8 cellular contexts compared by ENCODE assay signal in the genomic region with DNA sequence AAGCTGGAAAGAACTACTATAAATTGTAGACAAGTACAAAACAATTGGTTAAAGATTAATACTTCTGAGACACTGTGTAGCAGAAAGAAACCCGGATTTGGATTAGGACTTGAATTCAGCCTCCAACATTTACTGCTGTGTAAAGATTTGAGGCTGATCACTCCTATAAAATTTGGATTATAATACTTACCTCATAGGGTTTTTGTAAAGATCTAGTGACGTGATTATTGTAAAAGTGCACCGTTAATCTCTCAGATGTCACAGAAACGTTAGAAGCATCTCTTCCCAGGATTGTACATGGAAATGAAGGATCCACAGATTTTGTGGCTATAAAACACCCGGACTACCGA. TPM values are rescaled to one million over a fixed set of nuclear protein-coding genes. Genes with fewer than 3 reads are reported as not detected.
A peak's percentile ranks its signal among the peaks of the same experiment; 100 is the strongest.
DNase-seq lines count a peak whose midpoint lies in the region; FAIRE-seq and TF ChIP-seq lines count a peak whose summit lies in the region.

No MANE protein-coding gene starts in this region.

- no peaks in the 10 kb centered on the region for H3K27me3 ChIP-seq in muscle layer of colon (ENCODE audit: control insufficient read depth in 1 of 2, insufficient read depth in 2 of 2, low read length in 2 of 2)

- H3K36me3 ChIP-seq in muscle layer of colon (ENCODE audit: insufficient read depth, low read length), result no peaks in the 10 kb centered on the region

- TF ChIP-seq CTCF in C4-2B (conservative IDR thresholded peaks at IDR 0.05) (no peak), HFF-Myc (IDR thresholded peaks at IDR 0.05; ENCODE audit: low read depth, low read length, missing control alignments) (no peak)

- no peaks in the 10 kb centered on the region for H3K9me3 Mint-ChIP-seq in activated T-helper 2 cell treated with anti-CD3 and anti-CD28 coated beads, Interferon-gamma antibody, Interleukin-2, Interleukin-4, amounts not matched to agents 10 μg/mL and 5 μg/mL and 100 μg/mL, durations not matched to agents 14 hours and 24 hours and 36 hours

- H3K27ac ChIP-seq in C4-2B, result peak overlapping the region; percentile 88
- no peak overlapping the region for H3K27ac ChIP-seq in muscle layer of colon (ENCODE audit: low read depth, low read length)

- peaks cover 29% of the 10 kb centered on the region for H3K36me3 Mint-ChIP-seq in activated T-helper 2 cell treated with anti-CD3 and anti-CD28 coated beads, Interferon-gamma antibody, Interleukin-2, Interleukin-4, amounts not matched to agents 10 μg/mL and 5 μg/mL and 100 μg/mL, durations not matched to agents 14 hours and 24 hours and 36 hours (ENCODE audit: low read depth)

- FAIRE-seq in GM12892 (lab: Jason Lieb, UNC), result no peak

- peak overlapping the region; percentile 97 for H3K4me3 ChIP-seq in HFF-Myc (replicated peaks; ENCODE audit: low read depth, low read length)
- H3K4me3 ChIP-seq in muscle layer of colon (ENCODE audit: low read depth in 1 of 2, low read length in 2 of 2), result peak overlapping the region in 1 of 2 donors; percentile 98

- peak overlapping the region; percentile 96 for H3K9ac ChIP-seq in muscle layer of colon (ENCODE audit: low read length)

- intact Hi-C loops in activated T-helper 2 cell treated with anti-CD3 and anti-CD28 coated beads, Interferon-gamma antibody, Interleukin-2, Interleukin-4, amounts not matched to agents 10 μg/mL and 5 μg/mL and 100 μg/mL, durations not matched to agents 14 hours and 24 hours and 36 hours (cut with micrococcal nuclease), result loop anchor here (1.0 to 5.0 kb wide), 3 partner anchors 56 to 674 kb away; a partner anchor contains a TSS

- peaks cover 25% of the 10 kb centered on the region for H3K4me1 Mint-ChIP-seq in activated T-helper 2 cell treated with anti-CD3 and anti-CD28 coated beads, Interferon-gamma antibody, Interleukin-2, Interleukin-4, amounts not matched to agents 10 μg/mL and 5 μg/mL and 100 μg/mL, durations not matched to agents 14 hours and 24 hours and 36 hours (ENCODE audit: low read depth)

- H3K4me1 ChIP-seq in muscle layer of colon (ENCODE audit: insufficient read depth, low read length), result peaks cover 14% of the 10 kb centered on the region

- H3K4me3 Mint-ChIP-seq in activated T-helper 2 cell treated with anti-CD3 and anti-CD28 coated beads, Interferon-gamma antibody, Interleukin-2, Interleukin-4, amounts not matched to agents 10 μg/mL and 5 μg/mL and 100 μg/mL, durations not matched to agents 14 hours and 24 hours and 36 hours (ENCODE audit: low read depth), result peak overlapping the region; percentile 99

- H3K9me3 ChIP-seq in muscle layer of colon (ENCODE audit: low read length), result no peaks in the 10 kb centered on the region

- DNase-seq in HFF-Myc (ENCODE audit: extremely low read depth, low read depth) (no peak), GM12892 (ENCODE audit: insufficient read length) (no peak), NCI-H446 treated with DMSO at 0.1 percent for 48 hours (lab: John Stamatoyannopoulos, UW) (no peak), NCI-H1092 (lab: John Stamatoyannopoulos, UW) (no peak), NCI-H1694 treated with DMSO at 0.1 percent for 48 hours (lab: John Stamatoyannopoulos, UW) (no peak)
- DNase-seq in activated T-helper 2 cell treated with anti-CD3 and anti-CD28 coated beads, Interferon-gamma antibody, Interleukin-2, Interleukin-4, amounts not matched to agents 10 μg/mL and 5 μg/mL and 100 μg/mL, durations not matched to agents 14 hours and 24 hours and 36 hours (ENCODE audit: low spot score), result no peak

- peak overlapping the region; percentile 96 for H3K27ac Mint-ChIP-seq in activated T-helper 2 cell treated with anti-CD3 and anti-CD28 coated beads, Interferon-gamma antibody, Interleukin-2, Interleukin-4, amounts not matched to agents 10 μg/mL and 5 μg/mL and 100 μg/mL, durations not matched to agents 14 hours and 24 hours and 36 hours

- no peak for TF ChIP-seq POLR2A in GM12892 (IDR thresholded peaks at IDR 0.05; ENCODE audit: low read depth, low read length)

- peaks cover 3% of the 10 kb centered on the region for H3K27me3 Mint-ChIP-seq in activated T-helper 2 cell treated with anti-CD3 and anti-CD28 coated beads, Interferon-gamma antibody, Interleukin-2, Interleukin-4, amounts not matched to agents 10 μg/mL and 5 μg/mL and 100 μg/mL, durations not matched to agents 14 hours and 24 hours and 36 hours (ENCODE audit: low read depth)

RNA-seq across cellular contexts. Expression of a gene that starts 0.3 kb away (rescaled TPM):
- total RNA-seq in activated T-helper 2 cell treated with anti-CD3 and anti-CD28 coated beads, Interferon-gamma antibody, Interleukin-2, Interleukin-4, amounts not matched to agents 10 μg/mL and 5 μg/mL and 100 μg/mL, durations not matched to agents 14 hours and 24 hours and 36 hours, result 49.1 and 56.0 TPM in 2 replicates
- 58.6 TPM for polyA plus RNA-seq in GM12892 (2012; ENCODE audit: missing spikeins)

RNA-seq across cellular contexts. Expression of a gene that starts 57.2 kb away (rescaled TPM):
- 174 and 182 TPM in 2 replicates for total RNA-seq in activated T-helper 2 cell treated with anti-CD3 and anti-CD28 coated beads, Interferon-gamma antibody, Interleukin-2, Interleukin-4, amounts not matched to agents 10 μg/mL and 5 μg/mL and 100 μg/mL, durations not matched to agents 14 hours and 24 hours and 36 hours
- polyA plus RNA-seq in GM12892 (2012; ENCODE audit: missing spikeins), result 66.7 TPM
